Comparison of ENCODE assay signal across 10 cellular contexts in genomic region chr1:235063068-235063765, GRCh38.
A peak's percentile ranks its signal among the peaks of the same experiment; 100 is the strongest.
DNase-seq lines count a peak whose midpoint lies in the region; ATAC-seq and TF ChIP-seq lines count a peak whose summit lies in the region.
"Had no signal": no experiment of that assay in that cellular context is flagged by ENCODE, and none has a peak within 500 bp of the region (broad histone marks: within the 10 kb centered on the region; RNA-seq: fewer than 3 reads in every experiment).

No MANE protein-coding gene starts in this region.

- no peaks in the 10 kb centered on the region for H3K27me3 Mint-ChIP-seq in activated T-cell treated with anti-CD3 and anti-CD28 coated beads, Interleukin-2, amount 50 U/mL, for 24 hours

- H3K27ac ChIP-seq in hepatocyte (peak overlapping the region; percentile 89), thyroid gland (peak overlapping the region in 2 of 3 donors; percentile 34 to 42)

- H3K36me3 Mint-ChIP-seq in activated T-cell treated with anti-CD3 and anti-CD28 coated beads, Interleukin-2, amount 50 U/mL, for 24 hours (ENCODE audit: low read depth): no peaks in the 10 kb centered on the region

- TF ChIP-seq CTCF in hepatocyte (IDR thresholded peaks at IDR 0.05; ENCODE audit: poor library complexity) (no peak), thyroid gland (IDR thresholded peaks at IDR 0.05) (no peak)

- H4K20me1 ChIP-seq in hepatocyte (ENCODE audit: insufficient read depth, poor library complexity, severe bottlenecking): no peaks in the 10 kb centered on the region

- no peak overlapping the region for H2AFZ ChIP-seq in hepatocyte

- 89% methylated on average over 9 of the region's 9 CpGs for WGBS in hepatocyte (ENCODE audit: low lambda C conversion rate, missing lambda C conversion rate)
- WGBS in thyroid gland, 2 donors: 68 to 70% methylated on average over 9 of the region's 9 CpGs

- no peak for TF ChIP-seq POLR2A in thyroid gland (IDR thresholded peaks at IDR 0.05)

- H3K27me3 ChIP-seq in hepatocyte (no peaks in the 10 kb centered on the region), thyroid gland (no peaks in the 10 kb centered on the region)

- H3K4me1 Mint-ChIP-seq in activated T-cell treated with anti-CD3 and anti-CD28 coated beads, Interleukin-2, amount 50 U/mL, for 24 hours (ENCODE audit: low read depth): peaks cover 28% of the 10 kb centered on the region

- H3K4me3 Mint-ChIP-seq in activated T-cell treated with anti-CD3 and anti-CD28 coated beads, Interleukin-2, amount 50 U/mL, for 24 hours: no peak overlapping the region

- H3K4me3 ChIP-seq in hepatocyte (no peak overlapping the region), thyroid gland (replicated peaks in 1 of 3) (no peak overlapping the region)

- H3K36me3 ChIP-seq in hepatocyte (replicated peaks; ENCODE audit: insufficient read depth, low read depth) (no peaks in the 10 kb centered on the region), thyroid gland (no peaks in the 10 kb centered on the region)

- H3K9me3 ChIP-seq in hepatocyte (ENCODE audit: low read depth) (no peaks in the 10 kb centered on the region), thyroid gland (no peaks in the 10 kb centered on the region)

- no peaks in the 10 kb centered on the region for H3K9me3 Mint-ChIP-seq in activated T-cell treated with anti-CD3 and anti-CD28 coated beads, Interleukin-2, amount 50 U/mL, for 24 hours

- no peaks in the 10 kb centered on the region for H3K9me2 ChIP-seq in hepatocyte (replicated peaks; ENCODE audit: insufficient read depth)

- peaks cover 44% of the 10 kb centered on the region for H3K4me1 ChIP-seq in hepatocyte (ENCODE audit: insufficient read depth)
- H3K4me1 ChIP-seq in thyroid gland: peaks cover 25 to 46% of the 10 kb centered on the region in 2 donors

- no peak for ATAC-seq in HG03045 (IDR thresholded peaks at IDR 0.05; ENCODE audit: unreplicated experiment)

- intact Hi-C loops in thyroid gland (cut with DNase I): no loop called here

- DNase-seq in activated T-cell treated with anti-CD3 and anti-CD28 coated beads, Interleukin-2, amount 50 U/mL, for 24 hours: no peak
- no peak for DNase-seq in activated T-cell treated with anti-CD3 and anti-CD28 coated beads, Interleukin-2, amount 50 U/mL, for 1 hour
- DNase-seq in SKM-1 (lab: John Stamatoyannopoulos, UW; ENCODE audit: unreplicated experiment) (peak; percentile 42), hepatocyte (ENCODE audit: low spot score) (no peak), thyroid gland (no peak), COLO668 (lab: John Stamatoyannopoulos, UW; ENCODE audit: unreplicated experiment) (no peak), SW 1271 (lab: John Stamatoyannopoulos, UW) (no peak)
- DNase-seq: activated CD4-positive, alpha-beta T cell treated with anti-CD3 and anti-CD28 coated beads, Interleukin-2, amount 50 U/mL, for 1 hour; stimulated activated CD4-positive, alpha-beta T cell treated with anti-CD3 and anti-CD28 coated beads, Interleukin-4, amount 100 ng/mL, for 1 hour had no signal

- no peaks in the 10 kb centered on the region for H3K79me2 ChIP-seq in hepatocyte

- H3K27ac Mint-ChIP-seq in activated T-cell treated with anti-CD3 and anti-CD28 coated beads, Interleukin-2, amount 50 U/mL, for 24 hours: peak overlapping the region; percentile 57

- H3K4me2 ChIP-seq in hepatocyte: no peak overlapping the region
